In the genomic region with DNA sequence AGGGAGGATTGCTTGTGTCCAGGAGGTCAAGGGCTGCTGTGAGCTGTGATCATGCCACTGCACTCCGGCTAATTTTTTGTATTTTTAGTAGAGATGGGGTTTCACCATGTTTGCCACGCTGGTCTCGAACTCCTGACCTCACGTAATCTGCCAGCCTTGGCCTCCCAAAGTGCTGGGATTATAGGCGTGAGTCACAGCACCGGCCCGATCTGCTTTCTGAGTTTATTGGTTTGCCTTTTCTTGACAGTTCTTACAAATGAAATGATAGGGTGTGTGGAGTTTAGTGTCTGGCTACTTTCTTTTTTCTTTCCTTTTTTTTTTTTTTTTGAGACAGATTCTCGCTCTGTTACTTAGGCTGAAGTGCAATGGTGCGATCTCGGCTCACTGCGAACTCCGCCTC, we compare ENCODE assay signal across 8 cellular contexts. TPM values are rescaled to one million over a fixed set of nuclear protein-coding genes. Genes with fewer than 3 reads are reported as not detected.
A peak's percentile ranks its signal among the peaks of the same experiment; 100 is the strongest.
DNase-seq lines count a peak whose midpoint lies in the region; ATAC-seq and TF ChIP-seq lines count a peak whose summit lies in the region.

No MANE protein-coding gene starts in this region.

- H3K9me2 ChIP-seq in PC-3 (replicated peaks; ENCODE audit: low read length): no peaks in the 10 kb centered on the region

- no peaks in the 10 kb centered on the region for H3K9me3 ChIP-seq in PC-3 (ENCODE audit: low read length)
- no peaks in the 10 kb centered on the region for H3K9me3 ChIP-seq in psoas muscle

- ATAC-seq in PC-3 (no peak), psoas muscle (no peak), left lobe of liver (no peak)

- no peaks in the 10 kb centered on the region for H3F3A ChIP-seq in PC-3 (ENCODE audit: low read length, unreplicated experiment)

- H3K4me2 ChIP-seq in PC-3 (ENCODE audit: low read length): peak overlapping the region; percentile 91

- intact Hi-C loops in PC-3 (cut with micrococcal nuclease): no loop called here
- intact Hi-C loops in psoas muscle (cut with DNase I): loop anchor here in 1 of 2 donors (5.0 kb wide), 2 partner anchors 45 to 55 kb away; a partner anchor contains a TSS

- 62 to 76% (median 68%) methylated on average over 12 of the region's 12 CpGs for WGBS in psoas muscle, 3 donors

- peak overlapping the region; percentile 96; the same call in 1 of the 2 replicates for H2AFZ ChIP-seq in PC-3 (ENCODE audit: low read length)

- BruUV-seq in PC-3 (replicated peaks; lab: Mats Ljungman, UMichigan): no TSS peak

- TF ChIP-seq CTCF in PC-3 (conservative IDR thresholded peaks at IDR 0.05; ENCODE audit: low read depth, low read length): no peak
- no peak for TF ChIP-seq CTCF in epithelial cell of esophagus (IDR thresholded peaks at IDR 0.05; ENCODE audit: insufficient read depth, low read depth, low read length, missing control alignments)
- no peak for TF ChIP-seq CTCF in psoas muscle (IDR thresholded peaks at IDR 0.05)

- H3K4me1 ChIP-seq in PC-3 (ENCODE audit: insufficient read depth, low read length) (peaks cover 18% of the 10 kb centered on the region), psoas muscle (peaks cover 8% of the 10 kb centered on the region)

- peaks cover 20% of the 10 kb centered on the region for H3K79me2 ChIP-seq in PC-3 (ENCODE audit: low read length)

- CTCF ChIA-PET in PC-3 (lab: Charles Lee): interaction anchor here (0.5 kb wide), 1 partner anchor 868 kb away, joined by 4 read pairs; no protein-coding TSS in a partner anchor

- POLR2A ChIA-PET in PC-3 (lab: Charles Lee; ENCODE audit: unreplicated experiment): interaction anchor here (0.5 kb wide), 1 partner anchor 73 kb away, joined by 3 read pairs; no protein-coding TSS in a partner anchor

- no peaks in the 10 kb centered on the region for H4K20me1 ChIP-seq in PC-3 (ENCODE audit: low read length)

- DNase-seq in Daoy (ENCODE audit: low read depth): peak; percentile 31
- peak; percentile 17 for DNase-seq in PC-3
- DNase-seq in epithelial cell of esophagus (ENCODE audit: low read depth): no peak
- DNase-seq in psoas muscle: no peak
- DNase-seq in left lobe of liver (ENCODE audit: low spot score): no peak
- DNase-seq in cerebellar cortex (ENCODE audit: low spot score): no peak
- DNase-seq in stimulated activated CD4-positive, alpha-beta T cell treated with anti-CD3 and anti-CD28 coated beads, Interleukin-12 subunit alpha, Interleukin-12 subunit beta, amount 100 ng/mL, for 4 hours: no peak
- no peak for DNase-seq in effector CD4-positive, alpha-beta T cell

- H3K36me3 ChIP-seq in PC-3 (ENCODE audit: low read depth, low read length): 0 out of 2 replicates have a peak, but pooled peaks cover 5% of the 10 kb centered on the region
- peaks cover 0 to 17% of the 10 kb centered on the region in 2 donors for H3K36me3 ChIP-seq in psoas muscle (ENCODE audit: insufficient read depth in 1 of 2, low read depth in 1 of 2)

- peak overlapping the region; percentile 69 for H3K9ac ChIP-seq in PC-3 (ENCODE audit: low read length)

- peak overlapping the region; percentile 84 for H3K4me3 ChIP-seq in PC-3 (ENCODE audit: low read length)
- H3K4me3 ChIP-seq in epithelial cell of esophagus (ENCODE audit: low read length): peak overlapping the region; percentile 92
- H3K4me3 ChIP-seq in psoas muscle: peak overlapping the region; percentile 81

- H3K27ac ChIP-seq in PC-3 (ENCODE audit: low read length) (no peak overlapping the region), psoas muscle (peak overlapping the region; percentile 89)

- H3K27me3 ChIP-seq in PC-3 (ENCODE audit: low read length) (no peaks in the 10 kb centered on the region), psoas muscle (ENCODE audit: insufficient read depth in 3 of 3, low read length in 2 of 3) (no peaks in the 10 kb centered on the region)

RNA-seq across cellular contexts. Expression of a gene that starts 0.8 kb away (rescaled TPM):
- 3.2 and 6.9 TPM in 2 replicates for total RNA-seq in Daoy (2014; rRNA removed; shearing (Covaris generic))
- total RNA-seq in PC-3 (2014; rRNA removed): 2.5 and 5.2 TPM in 2 replicates
- 1 to 10 TPM; 3.8 to 7.1 (median 5.2) TPM for total RNA-seq in psoas muscle
- polyA plus RNA-seq in psoas muscle: 1 to 10 TPM; 5.7 to 7.4 (median 6.1) TPM
- total RNA-seq in left lobe of liver: 2.4 TPM

RNA-seq across cellular contexts. Expression of a gene that starts 1.1 kb away (rescaled TPM):
- total RNA-seq in Daoy (2014; rRNA removed; shearing (Covaris generic)): 0.09 TPM in 1 of 2 replicates, not detected in the other
- 0.47 TPM in 1 of 2 replicates, not detected in the other for total RNA-seq in PC-3 (2014; rRNA removed)
- total RNA-seq in psoas muscle: under 1 TPM in 1 of 4 donors, not detected in 3; 0.32 TPM
- polyA plus RNA-seq in psoas muscle: under 1 TPM in 2 of 3 donors, not detected in 1; 0.07 to 0.25 TPM
- not detected for total RNA-seq in left lobe of liver

RNA-seq across cellular contexts. Expression of a gene that starts 25.3 kb away (rescaled TPM):
- 9.0 and 9.9 TPM in 2 replicates for total RNA-seq in Daoy (2014; rRNA removed; shearing (Covaris generic))
- total RNA-seq in PC-3 (2014; rRNA removed): 18.1 and 23.8 TPM in 2 replicates
- total RNA-seq in psoas muscle: 100 to 1,000 TPM in 2 of 4 donors, 10 to 100 TPM in 2; 49.1 to 125 (median 86.1) TPM
- polyA plus RNA-seq in psoas muscle: 10 to 100 TPM; 60.7 to 80.2 (median 65.4) TPM
- total RNA-seq in left lobe of liver: 17.2 TPM

RNA-seq across cellular contexts. Expression of a gene that starts 45.2 kb away (rescaled TPM):
- total RNA-seq in Daoy (2014; rRNA removed; shearing (Covaris generic)): 2.8 and 4.7 TPM in 2 replicates
- total RNA-seq in PC-3 (2014; rRNA removed) (13.4 and 24.2 TPM in 2 replicates), psoas muscle (10 to 100 TPM; 30.1 to 36.2 (median 33.5) TPM), left lobe of liver (27.2 TPM)
- polyA plus RNA-seq in psoas muscle: 10 to 100 TPM; 17.0 to 28.1 (median 25.0) TPM

Comparison
In these comparisons a context has a peak if more than half of its experiments do, and no peak if none do; other contexts are left out.
1. DNase-seq: peak in Daoy (single experiment) and PC-3 (single experiment); none in epithelial cell of esophagus (single experiment), psoas muscle (0 of 2), left lobe of liver (single experiment), cerebellar cortex (single experiment), stimulated activated CD4-positive, alpha-beta T cell treated with anti-CD3 and anti-CD28 coated beads, Interleukin-12 subunit alpha, Interleukin-12 subunit beta, amount 100 ng/mL, for 4 hours (single experiment) and effector CD4-positive, alpha-beta T cell (single experiment).
2. Peak in every context shown above with its lines, with median percentiles within 50 percentile points of each other: H3K4me3 ChIP-seq.